Comparison of ENCODE assay signal across 20 cellular contexts in the genomic region with DNA sequence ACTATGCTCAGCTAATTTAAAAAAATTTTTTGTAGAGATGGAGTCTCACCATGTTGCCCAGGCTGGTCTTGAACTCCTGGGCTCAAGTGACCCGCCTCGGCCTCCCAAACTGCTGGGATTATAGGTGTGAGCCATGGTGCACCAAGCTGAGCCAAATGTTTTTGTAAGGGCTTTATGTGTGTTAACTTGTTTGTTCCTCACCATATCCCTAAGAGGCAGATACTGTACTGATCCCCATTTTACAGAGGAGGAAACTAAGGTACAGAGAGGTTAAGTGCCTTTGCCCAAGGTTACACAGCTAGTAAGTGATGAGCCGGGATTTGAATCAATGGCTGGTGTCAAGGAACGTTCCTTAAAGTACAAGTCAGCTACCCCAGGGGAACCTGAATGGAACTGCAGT.
DNase-seq lines count a peak whose midpoint lies in the region; ATAC-seq and TF ChIP-seq lines count a peak whose summit lies in the region.
"Had no signal": no experiment of that assay in that cellular context is flagged by ENCODE, and none has a peak within 500 bp of the region (broad histone marks: within the 10 kb centered on the region; RNA-seq: fewer than 3 reads in every experiment).

No MANE protein-coding gene starts in this region.

- H3K9me3 Mint-ChIP-seq in brain, result no peaks in the 10 kb centered on the region
- H3K9me3 Mint-ChIP-seq: CD4-positive, alpha-beta memory T cell had no signal

- CTCF ChIA-PET in GM10248 (lab: Yijun Ruan, JAX), result interaction anchor here (1.0 to 2.0 kb wide), 5 partner anchors 10 to 256 kb away, joined by 3 to 7 read pairs (median 3); no protein-coding TSS in a partner anchor

- in situ Hi-C loops in GM23248 (cut with MboI), result no loop called here

- H3K4me1 Mint-ChIP-seq in brain, result peaks cover 50% of the 10 kb centered on the region

- H3K79me2 ChIP-seq in GM23248 (ENCODE audit: insufficient read depth) (0 out of 2 replicates have a peak, but pooled peaks cover 6% of the 10 kb centered on the region), Karpas-422 (ENCODE audit: low read length) (peaks cover 20% of the 10 kb centered on the region)

- H3K9me3 ChIP-seq in GM23248 (ENCODE audit: low read depth) (no peaks in the 10 kb centered on the region), Karpas-422 (ENCODE audit: low read length) (no peaks in the 10 kb centered on the region)
- H3K9me3 ChIP-seq: BE2C, HAP-1 had no signal

- peaks cover 61% of the 10 kb centered on the region for H3F3A ChIP-seq in GM23248 (ENCODE audit: insufficient read depth)

- H3K27me3 ChIP-seq in GM23248 (replicated peaks; ENCODE audit: insufficient read depth) (no peaks in the 10 kb centered on the region), Karpas-422 (ENCODE audit: low read length) (no peaks in the 10 kb centered on the region)
- H3K27me3 ChIP-seq: BE2C had no signal

- no peaks in the 10 kb centered on the region for H4K20me1 ChIP-seq in GM23248 (ENCODE audit: insufficient read depth)
- H4K20me1 ChIP-seq in Karpas-422 (ENCODE audit: insufficient read depth, low read depth, low read length), result no peaks in the 10 kb centered on the region

- no peak overlapping the region for H3K4me2 ChIP-seq in GM23248 (ENCODE audit: unreplicated experiment)
- peak overlapping the region; percentile 87 for H3K4me2 ChIP-seq in Karpas-422 (ENCODE audit: low read depth, low read length, poor library complexity, severe bottlenecking)
- H3K4me2 ChIP-seq: KMS-11 had no signal

- TF ChIP-seq CTCF in brain (conservative IDR thresholded peaks at IDR 0.05) (no peak), GM10266 (IDR thresholded peaks at IDR 0.05; ENCODE audit: control insufficient read depth, insufficient read depth, low read depth, missing control alignments) (no peak), GM10248 (IDR thresholded peaks at IDR 0.05; ENCODE audit: control extremely low read depth, extremely low read depth, low read depth, missing control alignments) (no peak)

- ATAC-seq in GM18868 (IDR thresholded peaks at IDR 0.05; ENCODE audit: unreplicated experiment), result no peak
- ATAC-seq in GM21381 (IDR thresholded peaks at IDR 0.05; ENCODE audit: unreplicated experiment), result no peak
- ATAC-seq: Panc1 had no signal

- H3K4me3 Mint-ChIP-seq in brain, result no peak overlapping the region
- H3K4me3 Mint-ChIP-seq: CD4-positive, alpha-beta memory T cell had no signal

- DNase-seq in GM23248, result peak; percentile 19
- no peak for DNase-seq in Karpas-422
- DNase-seq in islet precursor cell, result peak; percentile 23
- DNase-seq in GM10266 (ENCODE audit: extremely low spot score), result no peak
- no peak for DNase-seq in GM10248 (ENCODE audit: extremely low spot score)
- DNase-seq: CD4-positive, alpha-beta memory T cell; DMS79 treated with DMSO at 0.1 percent for 48 hours; GDM1; NCI-H1417; NCI-H1930; NCI-H2171 treated with DMSO at 0.1 percent for 48 hours; NCI-H510A treated with DMSO at 0.1 percent for 48 hours; SHP77 had no signal

- no peaks in the 10 kb centered on the region for H3K36me3 Mint-ChIP-seq in brain
- H3K36me3 Mint-ChIP-seq: CD4-positive, alpha-beta memory T cell had no signal

- H3K9me2 ChIP-seq in GM23248 (ENCODE audit: insufficient read depth) (no peaks in the 10 kb centered on the region), Karpas-422 (replicated peaks; ENCODE audit: insufficient read depth, low read length) (no peaks in the 10 kb centered on the region)

- H2AFZ ChIP-seq in GM23248, result peak overlapping the region; percentile 56; the same call in 1 of the 2 replicates
- H2AFZ ChIP-seq in Karpas-422 (ENCODE audit: low read length), result no peak overlapping the region

- H3K27ac ChIP-seq in GM23248 (peak overlapping the region; percentile 94), Karpas-422 (ENCODE audit: low read length) (no peak overlapping the region)
- H3K27ac ChIP-seq: KMS-11 had no signal

- POLR2A ChIA-PET in GM10248 (lab: Yijun Ruan, JAX), result no interaction called here

- WGBS in GM23248 (ENCODE audit: low coverage in 1 of 2, low lambda C conversion rate in 2 of 2, missing lambda C conversion rate in 2 of 2), 2 experiments, result 88 to 94% methylated on average over 4 of the region's 4 CpGs

- no peaks in the 10 kb centered on the region for H3K36me3 ChIP-seq in GM23248 (ENCODE audit: low read depth)
- no peaks in the 10 kb centered on the region for H3K36me3 ChIP-seq in Karpas-422 (ENCODE audit: insufficient read depth, low read length)
- H3K36me3 ChIP-seq: BE2C, HAP-1 had no signal

- H3K9ac ChIP-seq in GM23248 (no peak overlapping the region), Karpas-422 (ENCODE audit: low read length) (no peak overlapping the region)
- H3K9ac ChIP-seq: KMS-11 had no signal

- peaks cover 3% of the 10 kb centered on the region for H3K27me3 Mint-ChIP-seq in brain

- H3K27ac Mint-ChIP-seq in brain, result peak overlapping the region; percentile 52 to 96 (median 89)

- peaks cover 76% of the 10 kb centered on the region for H3K4me1 ChIP-seq in GM23248 (ENCODE audit: insufficient read depth)
- peaks cover 65% of the 10 kb centered on the region for H3K4me1 ChIP-seq in Karpas-422 (ENCODE audit: low read length)
- H3K4me1 ChIP-seq: HAP-1 had no signal

- H3K4me3 ChIP-seq in GM23248, result no peak overlapping the region
- H3K4me3 ChIP-seq in Karpas-422 (ENCODE audit: low read length), result peak overlapping the region; percentile 70; the same call in 1 of the 2 replicates
- H3K4me3 ChIP-seq: HAP-1 had no signal

Comparison
In these comparisons a context has a peak if more than half of its experiments do, and no peak if none do; other contexts are left out.
1. DNase-seq: peak in GM23248 (single experiment) and islet precursor cell (single experiment); none in Karpas-422 (single experiment), GM10266 (single experiment) and GM10248 (single experiment).